Comparison of ENCODE assay signal across 8 cellular contexts in the genomic region with DNA sequence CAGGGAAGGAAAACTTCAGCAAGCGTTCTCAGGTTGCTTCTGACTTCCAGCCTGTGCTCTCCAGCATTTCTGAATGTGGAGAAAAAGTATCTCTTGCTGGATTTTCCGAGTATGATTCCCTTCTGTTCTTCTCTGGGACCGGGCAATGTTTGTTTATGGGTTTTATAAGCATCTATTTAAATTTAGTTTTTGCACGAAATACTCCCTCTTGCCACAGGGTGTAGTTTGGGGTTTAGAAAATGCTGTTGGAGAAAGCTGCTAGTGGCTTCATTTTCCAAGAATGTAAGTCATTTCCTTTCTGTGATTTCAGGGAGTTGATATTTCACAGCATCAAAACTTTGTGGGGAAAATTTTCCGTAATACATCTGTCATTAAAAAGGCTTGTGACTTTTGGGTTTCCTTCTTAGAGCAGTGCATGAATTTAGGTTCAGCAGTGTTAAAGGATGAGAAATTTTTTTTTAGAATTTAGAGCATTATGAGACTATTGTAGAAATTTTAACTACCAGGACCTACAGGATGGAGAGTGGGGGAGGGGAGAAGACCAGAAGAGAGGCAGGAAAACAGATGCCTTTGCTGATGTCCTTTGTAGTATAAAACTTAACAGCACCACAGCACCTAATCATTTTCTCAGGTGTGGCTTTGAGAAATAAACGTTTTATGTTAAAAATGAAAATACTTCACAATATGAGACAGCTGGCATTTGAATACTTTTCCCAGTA. TPM values are rescaled to one million over a fixed set of nuclear protein-coding genes. Genes with fewer than 3 reads are reported as not detected.
A peak's percentile ranks its signal among the peaks of the same experiment; 100 is the strongest.
DNase-seq lines count a peak whose midpoint lies in the region; ATAC-seq and TF ChIP-seq lines count a peak whose summit lies in the region.

No MANE protein-coding gene starts in this region.

- no peaks in the 10 kb centered on the region for H3K9me3 Mint-ChIP-seq in activated CD4-positive, alpha-beta T cell treated with anti-CD3 and anti-CD28 coated beads, Interleukin-2, amount 10 ng/mL, durations not matched to agents 24 days and 14 days
- no peaks in the 10 kb centered on the region for H3K9me3 Mint-ChIP-seq in central memory CD8-positive, alpha-beta T cell

- H3K27me3 Mint-ChIP-seq in activated CD4-positive, alpha-beta T cell treated with anti-CD3 and anti-CD28 coated beads, Interleukin-2, amount 10 ng/mL, durations not matched to agents 24 days and 14 days, result peaks cover 11% of the 10 kb centered on the region
- H3K27me3 Mint-ChIP-seq in central memory CD8-positive, alpha-beta T cell, result peaks cover 51% of the 10 kb centered on the region

- H3K9me3 ChIP-seq in upper lobe of right lung, result no peaks in the 10 kb centered on the region

- H3K4me3 Mint-ChIP-seq in activated CD4-positive, alpha-beta T cell treated with anti-CD3 and anti-CD28 coated beads, Interleukin-2, amount 10 ng/mL, durations not matched to agents 24 days and 14 days, result peak overlapping the region; percentile 88
- peak overlapping the region; percentile 71 for H3K4me3 Mint-ChIP-seq in central memory CD8-positive, alpha-beta T cell

- peak overlapping the region; percentile 51 for H3K27ac Mint-ChIP-seq in activated CD4-positive, alpha-beta T cell treated with anti-CD3 and anti-CD28 coated beads, Interleukin-2, amount 10 ng/mL, durations not matched to agents 24 days and 14 days
- no peak overlapping the region for H3K27ac Mint-ChIP-seq in central memory CD8-positive, alpha-beta T cell (ENCODE audit: low read depth)

- peak overlapping the region; percentile 81 for H3K4me3 ChIP-seq in upper lobe of right lung

- peaks cover 4% of the 10 kb centered on the region for H3K27me3 ChIP-seq in upper lobe of right lung

- H3K36me3 Mint-ChIP-seq in activated CD4-positive, alpha-beta T cell treated with anti-CD3 and anti-CD28 coated beads, Interleukin-2, amount 10 ng/mL, durations not matched to agents 24 days and 14 days (ENCODE audit: low read depth), result no peaks in the 10 kb centered on the region
- peaks cover 5% of the 10 kb centered on the region for H3K36me3 Mint-ChIP-seq in central memory CD8-positive, alpha-beta T cell (ENCODE audit: insufficient read depth)

- H3K36me3 ChIP-seq in upper lobe of right lung, result no peaks in the 10 kb centered on the region

- peaks cover 21% of the 10 kb centered on the region for H3K4me1 Mint-ChIP-seq in activated CD4-positive, alpha-beta T cell treated with anti-CD3 and anti-CD28 coated beads, Interleukin-2, amount 10 ng/mL, durations not matched to agents 24 days and 14 days
- H3K4me1 Mint-ChIP-seq in central memory CD8-positive, alpha-beta T cell, result peaks cover 11% of the 10 kb centered on the region

- peak overlapping the region; percentile 67 for H3K27ac ChIP-seq in upper lobe of right lung

- H3K4me1 ChIP-seq in upper lobe of right lung, result no peaks in the 10 kb centered on the region

- intact Hi-C loops in activated CD4-positive, alpha-beta T cell treated with anti-CD3 and anti-CD28 coated beads, Interleukin-2, amount 10 ng/mL, durations not matched to agents 24 days and 14 days (cut with micrococcal nuclease), result loop anchor here (1.0 to 5.0 kb wide), 10 partner anchors 23 to 899 kb away; a partner anchor contains a TSS
- intact Hi-C loops in upper lobe of right lung (cut with DNase I), result no loop called here

- TF ChIP-seq CTCF in upper lobe of right lung (IDR thresholded peaks at IDR 0.05), result peak; percentile 31

- ATAC-seq in central memory CD8-positive, alpha-beta T cell (replicated peaks; ENCODE audit: extremely low read depth, poor library complexity, severe bottlenecking), result no peak
- no peak for ATAC-seq in upper lobe of right lung
- no peak for ATAC-seq in GM21825 (IDR thresholded peaks at IDR 0.05; ENCODE audit: unreplicated experiment)
- ATAC-seq in HG02970 (IDR thresholded peaks at IDR 0.05; ENCODE audit: low FRiP score, unreplicated experiment), result no peak

- DNase-seq in activated CD4-positive, alpha-beta T cell treated with anti-CD3 and anti-CD28 coated beads, Interleukin-2, amount 10 ng/mL, durations not matched to agents 24 days and 14 days, result peak; percentile 63
- DNase-seq in activated CD4-positive, alpha-beta T cell treated with anti-CD3 and anti-CD28 coated beads for 4 hours, result no peak
- DNase-seq in NCI-H446 treated with DMSO at 0.1 percent for 48 hours (lab: John Stamatoyannopoulos, UW) (peak; percentile 25), lung microvascular endothelial cell (ENCODE audit: low read depth in 2 of 2) (peak; percentile 71 to 80), upper lobe of right lung (no peak)
- no peak for DNase-seq in central memory CD8-positive, alpha-beta T cell (ENCODE audit: low spot score in 2 of 2)

RNA-seq across cellular contexts. Expression of a gene that starts 1.5 kb away (rescaled TPM):
- 5.5 and 7.4 TPM in 2 replicates for total RNA-seq in activated CD4-positive, alpha-beta T cell treated with anti-CD3 and anti-CD28 coated beads, Interleukin-2, amount 10 ng/mL, durations not matched to agents 24 days and 14 days
- 155 and 297 TPM in 2 replicates for total RNA-seq in lung microvascular endothelial cell
- 13.2 TPM for total RNA-seq in upper lobe of right lung

Comparison
In these comparisons a context has a peak if more than half of its experiments do, and no peak if none do; other contexts are left out.
1. DNase-seq: peak in activated CD4-positive, alpha-beta T cell treated with anti-CD3 and anti-CD28 coated beads, Interleukin-2, amount 10 ng/mL, durations not matched to agents 24 days and 14 days (single experiment), NCI-H446 treated with DMSO at 0.1 percent for 48 hours (single experiment) and lung microvascular endothelial cell (2 of 2); none in activated CD4-positive, alpha-beta T cell treated with anti-CD3 and anti-CD28 coated beads for 4 hours (0 of 2), central memory CD8-positive, alpha-beta T cell (0 of 2) and upper lobe of right lung (single experiment).
2. RNA of a gene that starts 1.5 kb away (total RNA-seq): 155 to 297 TPM in lung microvascular endothelial cell; 13.2 TPM in upper lobe of right lung (single experiment) and 5.5 to 7.4 TPM in activated CD4-positive, alpha-beta T cell treated with anti-CD3 and anti-CD28 coated beads, Interleukin-2, amount 10 ng/mL, durations not matched to agents 24 days and 14 days; every median in the first group is over 10 times any median in the second.